Comparison of ENCODE assay signal across 1 cellular context in the genomic region with DNA sequence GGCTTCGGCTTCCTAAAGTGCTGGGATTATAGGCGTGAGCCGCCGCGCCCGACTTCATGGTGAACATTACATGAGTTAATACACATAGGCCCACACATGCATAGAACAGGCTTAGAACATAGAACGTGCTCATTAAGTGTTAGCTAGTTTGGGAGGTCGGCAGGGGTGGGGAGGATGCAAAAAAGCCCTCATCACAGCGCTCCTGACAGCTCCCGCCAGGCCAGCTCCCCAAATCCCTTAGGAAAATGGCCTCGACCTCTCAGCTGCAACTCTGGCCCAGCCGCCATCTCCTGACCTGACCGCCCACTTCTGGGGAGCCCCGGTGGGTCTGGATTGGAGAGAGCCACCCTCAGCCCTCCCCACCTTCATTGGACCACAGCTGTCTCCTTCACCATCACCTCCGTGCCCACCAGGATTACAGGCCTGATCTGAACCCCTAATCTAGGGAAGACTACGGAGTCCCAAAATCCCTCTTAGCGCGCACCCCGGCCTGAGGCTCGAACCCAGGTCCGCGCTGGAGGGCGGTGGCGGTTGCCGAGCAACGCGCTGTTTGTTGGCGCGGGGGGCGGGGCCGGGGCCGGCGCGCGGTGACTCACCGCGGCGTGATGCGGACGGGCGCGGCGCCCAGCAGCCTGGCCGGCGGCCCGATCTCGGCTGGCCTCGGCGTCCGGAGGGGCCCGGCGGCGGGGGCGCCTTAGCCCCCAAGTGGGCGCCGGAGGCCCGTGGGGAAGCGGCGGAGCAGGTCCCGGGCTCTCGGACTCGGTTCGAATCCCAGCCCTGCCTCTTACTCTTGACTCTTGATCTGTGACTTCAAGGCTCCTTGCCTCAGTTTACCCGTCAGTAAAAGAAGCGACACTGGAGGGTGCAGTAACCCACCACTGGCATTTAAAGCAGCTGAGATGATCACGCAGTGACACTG.
TF ChIP-seq lines count a peak whose summit lies in the region.

No MANE protein-coding gene starts in this region.

TF ChIP-seq in SK-N-SH, 30 proteins besides CTCF, POLR2A, EP300 and RAD21:
- TF ChIP-seq, protein P1, sequence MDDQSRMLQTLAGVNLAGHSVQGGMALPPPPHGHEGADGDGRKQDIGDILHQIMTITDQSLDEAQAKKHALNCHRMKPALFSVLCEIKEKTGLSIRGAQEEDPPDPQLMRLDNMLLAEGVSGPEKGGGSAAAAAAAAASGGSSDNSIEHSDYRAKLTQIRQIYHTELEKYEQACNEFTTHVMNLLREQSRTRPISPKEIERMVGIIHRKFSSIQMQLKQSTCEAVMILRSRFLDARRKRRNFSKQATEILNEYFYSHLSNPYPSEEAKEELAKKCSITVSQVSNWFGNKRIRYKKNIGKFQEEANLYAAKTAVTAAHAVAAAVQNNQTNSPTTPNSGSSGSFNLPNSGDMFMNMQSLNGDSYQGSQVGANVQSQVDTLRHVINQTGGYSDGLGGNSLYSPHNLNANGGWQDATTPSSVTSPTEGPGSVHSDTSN (IDR thresholded peaks at IDR 0.05) = no peak
- TF ChIP-seq, protein P2, sequence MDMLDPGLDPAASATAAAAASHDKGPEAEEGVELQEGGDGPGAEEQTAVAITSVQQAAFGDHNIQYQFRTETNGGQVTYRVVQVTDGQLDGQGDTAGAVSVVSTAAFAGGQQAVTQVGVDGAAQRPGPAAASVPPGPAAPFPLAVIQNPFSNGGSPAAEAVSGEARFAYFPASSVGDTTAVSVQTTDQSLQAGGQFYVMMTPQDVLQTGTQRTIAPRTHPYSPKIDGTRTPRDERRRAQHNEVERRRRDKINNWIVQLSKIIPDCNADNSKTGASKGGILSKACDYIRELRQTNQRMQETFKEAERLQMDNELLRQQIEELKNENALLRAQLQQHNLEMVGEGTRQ (IDR thresholded peaks at IDR 0.05; ENCODE audit: borderline replicate concordance, low read depth, low read length) = no peak
- TF ChIP-seq SMC3 (IDR thresholded peaks at IDR 0.05; ENCODE audit: low read depth, low read length) (no peak), MXI1 (IDR thresholded peaks at IDR 0.05; ENCODE audit: low read depth, low read length) (peak; percentile 48; the same call in 1 of the 2 replicates), NFIC (IDR thresholded peaks at IDR 0.05; ENCODE audit: borderline replicate concordance) (peak; percentile 76), RCOR1 (IDR thresholded peaks at IDR 0.05; ENCODE audit: low read length) (no peak), FOSL2 (IDR thresholded peaks at IDR 0.05; ENCODE audit: borderline replicate concordance, low read depth) (peak; percentile 53; the same call in 1 of the 2 replicates), TCF12 (IDR thresholded peaks at IDR 0.05) (no peak), NRF1 (IDR thresholded peaks at IDR 0.05; ENCODE audit: low read depth, low read length) (no peak), TAF1 (IDR thresholded peaks at IDR 0.05; ENCODE audit: borderline replicate concordance, low read depth, low read length) (no peak)
- TF ChIP-seq, protein P3, sequence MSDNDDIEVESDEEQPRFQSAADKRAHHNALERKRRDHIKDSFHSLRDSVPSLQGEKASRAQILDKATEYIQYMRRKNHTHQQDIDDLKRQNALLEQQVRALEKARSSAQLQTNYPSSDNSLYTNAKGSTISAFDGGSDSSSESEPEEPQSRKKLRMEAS (IDR thresholded peaks at IDR 0.05; ENCODE audit: low read depth) = no peak
- TF ChIP-seq, protein P4, sequence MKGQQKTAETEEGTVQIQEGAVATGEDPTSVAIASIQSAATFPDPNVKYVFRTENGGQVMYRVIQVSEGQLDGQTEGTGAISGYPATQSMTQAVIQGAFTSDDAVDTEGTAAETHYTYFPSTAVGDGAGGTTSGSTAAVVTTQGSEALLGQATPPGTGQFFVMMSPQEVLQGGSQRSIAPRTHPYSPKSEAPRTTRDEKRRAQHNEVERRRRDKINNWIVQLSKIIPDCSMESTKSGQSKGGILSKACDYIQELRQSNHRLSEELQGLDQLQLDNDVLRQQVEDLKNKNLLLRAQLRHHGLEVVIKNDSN (IDR thresholded peaks at IDR 0.05; ENCODE audit: borderline replicate concordance, low read depth) = no peak
- TF ChIP-seq, protein P5, sequence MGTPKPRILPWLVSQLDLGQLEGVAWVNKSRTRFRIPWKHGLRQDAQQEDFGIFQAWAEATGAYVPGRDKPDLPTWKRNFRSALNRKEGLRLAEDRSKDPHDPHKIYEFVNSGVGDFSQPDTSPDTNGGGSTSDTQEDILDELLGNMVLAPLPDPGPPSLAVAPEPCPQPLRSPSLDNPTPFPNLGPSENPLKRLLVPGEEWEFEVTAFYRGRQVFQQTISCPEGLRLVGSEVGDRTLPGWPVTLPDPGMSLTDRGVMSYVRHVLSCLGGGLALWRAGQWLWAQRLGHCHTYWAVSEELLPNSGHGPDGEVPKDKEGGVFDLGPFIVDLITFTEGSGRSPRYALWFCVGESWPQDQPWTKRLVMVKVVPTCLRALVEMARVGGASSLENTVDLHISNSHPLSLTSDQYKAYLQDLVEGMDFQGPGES (IDR thresholded peaks at IDR 0.05; ENCODE audit: low read depth, low read length) = no peak
TF ChIP-seq in SK-N-SH: peak in this region for 3.
